In genomic region chr7:73718905-73719805, GRCh38 we compare ENCODE assay signal across 1 cellular context.
TF ChIP-seq lines count a peak whose summit lies in the region.

Gene STX1A (minus strand): TSS chr7:73719669. CDS start chr7:73719631, 38 bp downstream.

TF ChIP-seq in K562, 482 proteins besides CTCF, POLR2A, EP300 and RAD21 (continued from another document and continues in another):
- TF ChIP-seq TAF1 (IDR thresholded peaks at IDR 0.05; ENCODE audit: control insufficient read depth, extremely low read depth, insufficient read depth, low read length, severe bottlenecking) (peak; percentile 33), HBP1 (CRISPR knock-in tag; IDR thresholded peaks at IDR 0.05) (no peak), ZZZ3 (IDR thresholded peaks at IDR 0.05) (no peak), U2AF2 (optimal IDR thresholded peaks at IDR 0.05; ENCODE audit: low read depth, low read length) (no peak), RBM15 (IDR thresholded peaks at IDR 0.05; ENCODE audit: insufficient read depth, low read length) (no peak), ZNF407 (IDR thresholded peaks at IDR 0.05; ENCODE audit: low read depth) (no peak), LEF1 (IDR thresholded peaks at IDR 0.05) (no peak), E4F1 (CRISPR knock-in tag; IDR thresholded peaks at IDR 0.05; ENCODE audit: borderline replicate concordance) (peak; percentile 64; the same call in 1 of the 2 replicates), SRSF3 (IDR thresholded peaks at IDR 0.05; ENCODE audit: insufficient read depth, low read length) (no peak), HDAC6 (IDR thresholded peaks at IDR 0.05; ENCODE audit: low read depth, low read length) (no peak), ZFX (CRISPR knock-in tag; IDR thresholded peaks at IDR 0.05) (no peak), ZBTB17 (CRISPR knock-in tag; IDR thresholded peaks at IDR 0.05) (no peak), FUS (optimal IDR thresholded peaks at IDR 0.05; ENCODE audit: low read depth, low read length) (no peak), PHB (CRISPR knock-in tag; IDR thresholded peaks at IDR 0.05) (no peak), ZBTB49 (CRISPR knock-in tag; IDR thresholded peaks at IDR 0.05; ENCODE audit: borderline replicate concordance) (no peak), CTCFL (IDR thresholded peaks at IDR 0.05; ENCODE audit: borderline replicate concordance, insufficient read depth, low read depth, low read length, poor library complexity, severe bottlenecking) (peak; percentile 43), HINFP (tag; conservative IDR thresholded peaks at IDR 0.05; ENCODE audit: low read depth) (peak; percentile 45; the same call in 1 of the 2 replicates), ERF (CRISPR knock-in tag; IDR thresholded peaks at IDR 0.05) (0 out of 2 replicates have a peak, but pooled peaks have one; percentile 34), CHCHD3 (CRISPR knock-in tag; IDR thresholded peaks at IDR 0.05) (no peak), MTA3 (IDR thresholded peaks at IDR 0.05; ENCODE audit: borderline replicate concordance) (no peak), ZBTB1 (CRISPR knock-in tag; IDR thresholded peaks at IDR 0.05; ENCODE audit: borderline replicate concordance, low read depth) (peak; percentile 45; the same call in 1 of the 2 replicates), NR2C1 (IDR thresholded peaks at IDR 0.05) (no peak), NR2C1 (tag; IDR thresholded peaks at IDR 0.05) (no peak), NKRF (IDR thresholded peaks at IDR 0.05; ENCODE audit: borderline replicate concordance) (0 out of 2 replicates have a peak, but pooled peaks have one; percentile 20), RERE (CRISPR knock-in tag; IDR thresholded peaks at IDR 0.05; ENCODE audit: borderline replicate concordance) (peak; percentile 88; the same call in 1 of the 2 replicates), PHTF2 (CRISPR knock-in tag; IDR thresholded peaks at IDR 0.05) (no peak), ZNF133 (CRISPR knock-in tag; IDR thresholded peaks at IDR 0.05) (no peak), ZNF778 (CRISPR knock-in tag; IDR thresholded peaks at IDR 0.05) (no peak)
